In the genomic region with DNA sequence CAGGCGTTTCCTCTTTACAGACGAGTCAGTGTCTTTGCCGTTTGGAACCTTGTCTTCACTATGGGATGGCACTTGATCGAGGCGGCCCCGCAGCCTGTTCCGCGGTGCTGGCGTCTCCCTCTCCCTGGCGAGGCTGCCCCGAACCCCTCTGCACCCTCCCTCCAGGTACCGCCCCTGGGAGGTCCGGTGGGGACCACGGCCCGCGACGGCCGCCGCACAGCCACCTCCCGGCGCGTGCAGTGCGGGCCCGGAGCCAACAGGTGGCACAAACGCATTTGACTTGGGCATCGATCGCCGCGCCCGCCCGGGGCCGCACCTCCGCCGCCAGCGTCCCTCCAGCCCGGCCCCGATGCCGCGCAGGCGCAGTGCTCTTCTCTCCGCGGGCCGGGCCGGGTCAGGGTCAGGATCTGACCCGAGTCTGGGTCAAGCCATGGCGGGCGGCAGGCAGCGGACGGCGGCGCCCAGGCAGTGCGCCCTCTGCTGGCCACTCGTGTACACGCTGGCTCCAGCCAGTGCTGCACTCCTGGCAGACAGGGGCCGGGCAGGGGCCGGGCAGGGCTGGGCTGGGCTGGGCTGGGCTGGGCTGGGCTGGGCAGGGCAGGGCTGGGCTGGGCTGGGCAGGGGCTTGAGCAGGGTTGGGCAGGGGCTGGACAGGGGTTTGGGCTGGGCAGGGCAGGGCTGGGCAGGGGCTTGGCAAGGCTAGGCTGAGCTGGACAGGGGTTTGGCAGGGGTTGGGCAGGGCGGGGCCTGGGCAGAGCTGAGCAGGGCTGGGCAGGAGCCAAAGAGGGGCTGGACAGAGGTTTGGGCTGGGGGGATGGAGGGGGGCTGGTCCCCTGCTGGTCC, we compare ENCODE assay signal across 8 cellular contexts.
A peak's percentile ranks its signal among the peaks of the same experiment; 100 is the strongest.
DNase-seq lines count a peak whose midpoint lies in the region; ATAC-seq, FAIRE-seq and TF ChIP-seq lines count a peak whose summit lies in the region.

No MANE protein-coding gene starts in this region.

- H3K9me1 ChIP-seq in endothelial cell of umbilical vein (replicated peaks; ENCODE audit: control insufficient read depth, extremely low read depth, insufficient read depth, low read length): no peaks in the 10 kb centered on the region

- POLR2A ChIA-PET in endothelial cell of umbilical vein (lab: Charles Lee): no interaction called here

- TF ChIP-seq CTCF in endothelial cell of umbilical vein (IDR thresholded peaks at IDR 0.05; ENCODE audit: extremely low read depth in 1 of 2, insufficient read depth in 1 of 2, low read depth in 1 of 2, low read length in 2 of 2) (peak; percentile 74 to 80), mucosa of descending colon (IDR thresholded peaks at IDR 0.05) (peak; percentile 46)

- intact Hi-C loops in endothelial cell of umbilical vein (cut with micrococcal nuclease) (loop anchor here (1.0 to 5.0 kb wide), 2 partner anchors 275 to 1569 kb away; no protein-coding TSS in a partner anchor), mucosa of descending colon (cut with DNase I, micrococcal nuclease) (no loop called here)

- H3K4me1 ChIP-seq in endothelial cell of umbilical vein (ENCODE audit: control insufficient read depth, extremely low read depth, insufficient read depth, low read length) (no peaks in the 10 kb centered on the region), mucosa of descending colon (ENCODE audit: low read depth) (no peaks in the 10 kb centered on the region)

- no peaks in the 10 kb centered on the region for H3K27me3 ChIP-seq in endothelial cell of umbilical vein (ENCODE audit: control insufficient read depth in 2 of 2, insufficient read depth in 2 of 2, low read length in 2 of 2)

- dilution Hi-C loops in endothelial cell of umbilical vein (cut with MboI; ENCODE audit: extremely low pct_ligation_motif_present, low sequenced_read_pairs): no loop called here

- no peaks in the 10 kb centered on the region for H3K79me2 ChIP-seq in endothelial cell of umbilical vein (ENCODE audit: control insufficient read depth, insufficient read depth, low read length)

- H3K36me3 ChIP-seq in endothelial cell of umbilical vein (ENCODE audit: control insufficient read depth in 2 of 2, extremely low read depth in 1 of 2, insufficient read depth in 2 of 2, low read length in 2 of 2) (no peaks in the 10 kb centered on the region), mucosa of descending colon (ENCODE audit: low read depth) (no peaks in the 10 kb centered on the region)

- DNase-seq in ACHN (peak; percentile 63), NCI-H460 (ENCODE audit: extremely low read depth, low read depth) (peak; percentile 49), endothelial cell of umbilical vein (ENCODE audit: low read depth, low spot score) (peak; percentile 40), mucosa of descending colon (peak; percentile 34 to 61 (median 53))
- peak; percentile 85 for DNase-seq in activated CD8-positive, alpha-beta memory T cell treated with anti-CD3 and anti-CD28 coated beads for 24 hours
- DNase-seq in stimulated activated CD8-positive, alpha-beta memory T cell treated with anti-CD3 and anti-CD28 coated beads, Interleukin-7, amount 100 ng/mL, for 24 hours (ENCODE audit: low read depth): peak; percentile 24

- no TSS peak for BruUV-seq in endothelial cell of umbilical vein (replicated peaks; lab: Mats Ljungman, UMichigan)

- H3K27ac ChIP-seq in endothelial cell of umbilical vein (ENCODE audit: insufficient read depth, low read depth, low read length): no peak overlapping the region

- CTCF ChIA-PET in endothelial cell of umbilical vein (lab: Charles Lee): interaction anchor here (0.6 to 4.5 kb wide), 6 partner anchors 11 to 300 kb away, joined by 3 to 84 read pairs (median 4); no protein-coding TSS in a partner anchor

- H3K4me3 ChIP-seq in endothelial cell of umbilical vein (replicated peaks in 1 of 3; ENCODE audit: insufficient read depth in 1 of 3, low read depth in 1 of 3, low read length in 3 of 3) (peak overlapping the region in 2 of 3 experiments; percentile 12 to 36), mucosa of descending colon (no peak overlapping the region)

- in situ Hi-C loops in ACHN (cut with HindIII; ENCODE audit: low pct_ligation_motif_present, low pct_unique_long_range_greater_than_20kb, low sequenced_read_pairs): no loop called here

- peak; percentile 86 for ATAC-seq in GM18858 (IDR thresholded peaks at IDR 0.05; ENCODE audit: unreplicated experiment)
- ATAC-seq in HG03066 (IDR thresholded peaks at IDR 0.05; ENCODE audit: low read depth, unreplicated experiment): peak; percentile 85
- ATAC-seq in mucosa of descending colon: peak; percentile 91

- H4K20me1 ChIP-seq in endothelial cell of umbilical vein (replicated peaks; ENCODE audit: control insufficient read depth, extremely low read depth, insufficient read depth, low read length): no peaks in the 10 kb centered on the region

- TF ChIP-seq POLR2A in endothelial cell of umbilical vein (IDR thresholded peaks at IDR 0.05; ENCODE audit: low read depth, low read length): no peak

- FAIRE-seq in endothelial cell of umbilical vein (lab: Jason Lieb, UNC): no peak

- H2AFZ ChIP-seq in endothelial cell of umbilical vein (ENCODE audit: low read depth, low read length): peak overlapping the region; percentile 85

- no peaks in the 10 kb centered on the region for H3K9me3 ChIP-seq in endothelial cell of umbilical vein (replicated peaks; ENCODE audit: control insufficient read depth, insufficient read depth, low read length)
- H3K9me3 ChIP-seq in mucosa of descending colon: no peaks in the 10 kb centered on the region

- no peak overlapping the region for H3K9ac ChIP-seq in endothelial cell of umbilical vein (replicated peaks; ENCODE audit: extremely low read depth, insufficient read depth, low read length)

- H3K4me2 ChIP-seq in endothelial cell of umbilical vein (ENCODE audit: insufficient read depth, low read length): peak overlapping the region; percentile 51

TF ChIP-seq in endothelial cell of umbilical vein, 7 proteins besides CTCF, POLR2A, EP300 and RAD21:
- TF ChIP-seq GATA2 (IDR thresholded peaks at IDR 0.05; ENCODE audit: insufficient read depth, insufficient read length, low read depth, low read length): no peak
- no peak for TF ChIP-seq POLR2AphosphoS5 (IDR thresholded peaks at IDR 0.05; ENCODE audit: insufficient read depth, low read depth, low read length)
- no peak for TF ChIP-seq JUN (IDR thresholded peaks at IDR 0.05; ENCODE audit: borderline replicate concordance, insufficient read depth, insufficient read length, low read depth)
- TF ChIP-seq, protein P1, sequence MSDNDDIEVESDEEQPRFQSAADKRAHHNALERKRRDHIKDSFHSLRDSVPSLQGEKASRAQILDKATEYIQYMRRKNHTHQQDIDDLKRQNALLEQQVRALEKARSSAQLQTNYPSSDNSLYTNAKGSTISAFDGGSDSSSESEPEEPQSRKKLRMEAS (IDR thresholded peaks at IDR 0.05; ENCODE audit: insufficient read depth, insufficient read length): no peak
- TF ChIP-seq FOS (IDR thresholded peaks at IDR 0.05; ENCODE audit: borderline replicate concordance, insufficient read depth, low read length): no peak
- no peak for TF ChIP-seq EZH2 (IDR thresholded peaks at IDR 0.05; ENCODE audit: borderline replicate concordance, low read depth, low read length, severe bottlenecking)
- no peak for TF ChIP-seq MYC (IDR thresholded peaks at IDR 0.05; ENCODE audit: low read depth, low read length)

Comparison
In these comparisons a context has a peak if more than half of its experiments do, and no peak if none do; other contexts are left out.
1. DNase-seq: peak in every context shown above with its lines; median percentile 85 in activated CD8-positive, alpha-beta memory T cell treated with anti-CD3 and anti-CD28 coated beads for 24 hours; 63 in ACHN; 53 in mucosa of descending colon; 49 in NCI-H460; 40 in endothelial cell of umbilical vein; 24 in stimulated activated CD8-positive, alpha-beta memory T cell treated with anti-CD3 and anti-CD28 coated beads, Interleukin-7, amount 100 ng/mL, for 24 hours.